In genomic region chr4:137129471-137130244, GRCh38 we compare ENCODE assay signal across 32 cellular contexts.
A peak's percentile ranks its signal among the peaks of the same experiment; 100 is the strongest.
DNase-seq lines count a peak whose midpoint lies in the region; ATAC-seq, FAIRE-seq and TF ChIP-seq lines count a peak whose summit lies in the region.
"Had no signal": no experiment of that assay in that cellular context is flagged by ENCODE, and none has a peak within 500 bp of the region (broad histone marks: within the 10 kb centered on the region; RNA-seq: fewer than 3 reads in every experiment).

No MANE protein-coding gene starts in this region.

- H3K27me3 Mint-ChIP-seq in activated T-cell treated with anti-CD3 and anti-CD28 coated beads, Interleukin-2, amount 50 U/mL, for 4 hours (ENCODE audit: low read depth), result no peaks in the 10 kb centered on the region
- H3K27me3 Mint-ChIP-seq: activated CD4-positive, alpha-beta T cell treated with anti-CD3 and anti-CD28 coated beads, Interleukin-2, amount 10 ng/mL, durations not matched to agents 24 days and 14 days; activated naive CD8-positive, alpha-beta T cell treated with anti-CD3 and anti-CD28 coated beads for 36 hours; IgD-negative memory B cell; memory B cell had no signal

- peaks cover 7% of the 10 kb centered on the region for H3K9me3 Mint-ChIP-seq in activated T-cell treated with anti-CD3 and anti-CD28 coated beads, Interleukin-2, amount 50 U/mL, for 4 hours
- H3K9me3 Mint-ChIP-seq: activated CD4-positive, alpha-beta T cell treated with anti-CD3 and anti-CD28 coated beads, Interleukin-2, amount 10 ng/mL, durations not matched to agents 24 days and 14 days; activated naive CD8-positive, alpha-beta T cell treated with anti-CD3 and anti-CD28 coated beads for 36 hours; memory B cell; neural crest cell; WTC11 had no signal

- H3K27ac ChIP-seq in kidney (ENCODE audit: low read depth in 2 of 2, low read length in 2 of 2), result no peak overlapping the region
- H3K27ac ChIP-seq: A549; ascending aorta; BLaER1 treated with 17β-estradiol and CSF1 and Interleukin-3, amounts not matched to agents 10 nM and 100 nM; cardiac muscle cell; coronary artery; ovary; testis had no signal

- no peaks in the 10 kb centered on the region for H3K4me1 Mint-ChIP-seq in activated T-cell treated with anti-CD3 and anti-CD28 coated beads, Interleukin-2, amount 50 U/mL, for 4 hours (ENCODE audit: low read depth)
- H3K4me1 Mint-ChIP-seq: activated CD4-positive, alpha-beta T cell treated with anti-CD3 and anti-CD28 coated beads, Interleukin-2, amount 10 ng/mL, durations not matched to agents 24 days and 14 days; activated naive CD8-positive, alpha-beta T cell treated with anti-CD3 and anti-CD28 coated beads for 36 hours; IgD-negative memory B cell; immature natural killer cell; memory B cell; WTC11 had no signal

- no peaks in the 10 kb centered on the region for H3K36me3 Mint-ChIP-seq in activated T-cell treated with anti-CD3 and anti-CD28 coated beads, Interleukin-2, amount 50 U/mL, for 4 hours (ENCODE audit: insufficient read depth)
- H3K36me3 Mint-ChIP-seq: activated naive CD8-positive, alpha-beta T cell treated with anti-CD3 and anti-CD28 coated beads for 36 hours; IgD-negative memory B cell; immature natural killer cell; memory B cell; WTC11 had no signal

- no peak for TF ChIP-seq CTCF in fibroblast of villous mesenchyme (IDR thresholded peaks at IDR 0.05; ENCODE audit: insufficient read depth, low read depth, low read length)
- TF ChIP-seq CTCF in kidney (IDR thresholded peaks at IDR 0.05; ENCODE audit: borderline replicate concordance, extremely low read depth, insufficient read depth), result no peak

- H3K9ac ChIP-seq in kidney (ENCODE audit: low read length in 2 of 2), result no peak overlapping the region
- H3K9ac ChIP-seq: BLaER1 treated with 17β-estradiol and CSF1 and Interleukin-3, amounts not matched to agents 10 nM and 100 nM had no signal

- H3K4me1 ChIP-seq in kidney (ENCODE audit: control insufficient read depth in 1 of 2, insufficient read depth in 1 of 2, low read depth in 1 of 2, low read length in 2 of 2), result no peaks in the 10 kb centered on the region
- H3K4me1 ChIP-seq: A549, ascending aorta, testis had no signal

- H3K4me3 Mint-ChIP-seq in activated T-cell treated with anti-CD3 and anti-CD28 coated beads, Interleukin-2, amount 50 U/mL, for 4 hours, result no peak overlapping the region
- H3K4me3 Mint-ChIP-seq: activated CD4-positive, alpha-beta T cell treated with anti-CD3 and anti-CD28 coated beads, Interleukin-2, amount 10 ng/mL, durations not matched to agents 24 days and 14 days; activated naive CD8-positive, alpha-beta T cell treated with anti-CD3 and anti-CD28 coated beads for 36 hours; IgD-negative memory B cell; immature natural killer cell; memory B cell; neural crest cell; WTC11 had no signal

- intact Hi-C loops in kidney (cut with DNase I), result no loop called here

- H3K36me3 ChIP-seq in kidney (ENCODE audit: control insufficient read depth in 1 of 2, insufficient read depth in 2 of 2, low read length in 2 of 2), result no peaks in the 10 kb centered on the region
- H3K36me3 ChIP-seq: ascending aorta; BLaER1 treated with 17β-estradiol and CSF1 and Interleukin-3, amounts not matched to agents 10 nM and 100 nM; cardiac muscle cell; ovary had no signal

- H3K4me3 ChIP-seq in fibroblast of villous mesenchyme (ENCODE audit: low read depth, low read length), result no peak overlapping the region
- H3K4me3 ChIP-seq in kidney (ENCODE audit: low read length in 2 of 2), result no peak overlapping the region
- H3K4me3 ChIP-seq: A549; ascending aorta; BLaER1 treated with 17β-estradiol and CSF1 and Interleukin-3, amounts not matched to agents 10 nM and 100 nM; cardiac muscle cell; coronary artery; ovary; testis had no signal

- H3K9me3 ChIP-seq in kidney (ENCODE audit: control insufficient read depth in 1 of 2, low read length in 2 of 2), result no peaks in the 10 kb centered on the region
- H3K9me3 ChIP-seq: A549; ascending aorta; BLaER1 treated with 17β-estradiol and CSF1 and Interleukin-3, amounts not matched to agents 10 nM and 100 nM; ovary; testis had no signal

- no peak for ATAC-seq in activated T-cell treated with anti-CD3 and anti-CD28 coated beads, Interleukin-2, amount 50 U/mL, for 4 hours
- no peak for ATAC-seq in HG03520 (IDR thresholded peaks at IDR 0.05; ENCODE audit: unreplicated experiment)
- ATAC-seq: A549, HCT116, left lobe of liver, Panc1, WTC11 had no signal

- DNase-seq in AG08395 (ENCODE audit: low spot score), result peak; percentile 3
- peak; percentile 1 for DNase-seq in GM04503 (ENCODE audit: low read depth)
- DNase-seq in amniotic epithelial cell (ENCODE audit: low read depth), result peak; percentile 9
- DNase-seq in fibroblast of villous mesenchyme (ENCODE audit: low read depth), result peak; percentile 11
- no peak for DNase-seq in activated T-cell treated with anti-CD3 and anti-CD28 coated beads, Interleukin-2, amount 50 U/mL, for 4 hours
- no peak for DNase-seq in kidney
- DNase-seq in frontal cortex (ENCODE audit: low spot score in 2 of 2), result no peak
- DNase-seq: activated CD4-positive, alpha-beta T cell treated with anti-CD3 and anti-CD28 coated beads, Interleukin-2, amount 10 ng/mL, durations not matched to agents 24 days and 14 days; activated effector memory CD4-positive, alpha-beta T cell treated with Interleukin-2 at 50 U/mL for 16 hours; activated naive CD8-positive, alpha-beta T cell treated with anti-CD3 and anti-CD28 coated beads for 36 hours; effector CD8-positive, alpha-beta T cell; immature natural killer cell; NCI-H1436 treated with DMSO at 0.1 percent for 48 hours; NCI-H2107; ovary; SHP77; stimulated activated naive CD4-positive, alpha-beta T cell treated with Interleukin-2 at 50 U/mL for 16 hours; T1000; testis had no signal

- FAIRE-seq in kidney (lab: Jason Lieb, UNC), result no peak
- no peak for FAIRE-seq in frontal cortex (lab: Jason Lieb, UNC)
- FAIRE-seq: A549 had no signal

Comparison
In these comparisons a context has a peak if more than half of its experiments do, and no peak if none do; other contexts are left out.
1. DNase-seq: peak in AG08395 (single experiment), GM04503 (single experiment), amniotic epithelial cell (single experiment) and fibroblast of villous mesenchyme (single experiment); none in activated T-cell treated with anti-CD3 and anti-CD28 coated beads, Interleukin-2, amount 50 U/mL, for 4 hours (single experiment), kidney (single experiment) and frontal cortex (0 of 2).